28 cellular contexts compared by ENCODE assay signal in the genomic region with DNA sequence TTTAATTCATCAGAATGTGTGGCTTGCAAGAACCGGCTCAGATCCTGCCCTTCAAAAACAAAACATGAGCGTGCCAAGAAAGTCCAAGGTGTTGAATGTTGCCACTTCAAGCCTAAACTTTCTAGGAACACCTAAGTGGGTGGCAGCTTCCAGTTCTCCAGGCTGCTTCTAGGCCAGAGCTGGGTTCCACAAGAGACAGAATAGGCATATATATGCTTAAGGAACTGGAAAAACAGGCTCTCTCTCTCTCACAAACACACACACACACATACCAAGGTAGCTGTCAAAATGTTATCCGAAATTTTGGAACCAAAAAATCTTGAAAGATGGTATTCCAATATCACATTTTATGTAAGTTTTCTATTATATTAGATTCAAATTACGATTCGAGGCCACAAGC. TPM values are rescaled to one million over a fixed set of nuclear protein-coding genes. Genes with fewer than 3 reads are reported as not detected.
"Had no signal": no experiment of that assay in that cellular context is flagged by ENCODE, and none has a peak within 500 bp of the region (broad histone marks: within the 10 kb centered on the region; RNA-seq: fewer than 3 reads in every experiment).

No MANE protein-coding gene starts in this region.

- H3K27ac ChIP-seq: neural progenitor cell, testis had no signal

- H2AFZ ChIP-seq: neural progenitor cell had no signal

- H3K4me3 Mint-ChIP-seq: activated CD4-positive, alpha-beta T cell treated with anti-CD3 and anti-CD28 coated beads for 36 hours; activated CD8-positive, alpha-beta memory T cell treated with anti-CD3 and anti-CD28 coated beads, Interleukin-2, amount 10 ng/mL, durations not matched to agents 7 days and 5 days; activated naive CD8-positive, alpha-beta T cell treated with anti-CD3 and anti-CD28 coated beads, Interleukin-2, amount 50 U/mL, for 24 hours; brain; effector memory CD8-positive, alpha-beta T cell; naive thymus-derived CD8-positive, alpha-beta T cell; neural progenitor cell; stimulated activated naive B cell treated with anti-CD40 and anti-IgM and Interleukin-4, amounts not matched to agents 10 μg/mL and 1 μg/mL and 100 μg/mL, for 72 hours; T-cell; T-helper 2 cell treated with Interferon-gamma antibody and Interleukin-4, amounts not matched to agents 5 μg/mL and 100 μg/mL, for 36 hours; type B pancreatic cell had no signal

- H3K36me3 ChIP-seq: neural progenitor cell had no signal

- H3K36me3 Mint-ChIP-seq: activated CD8-positive, alpha-beta memory T cell treated with anti-CD3 and anti-CD28 coated beads, Interleukin-2, amount 10 ng/mL, durations not matched to agents 7 days and 5 days; brain; naive thymus-derived CD8-positive, alpha-beta T cell; neural progenitor cell; stimulated activated naive B cell treated with anti-CD40 and anti-IgM and Interleukin-4, amounts not matched to agents 10 μg/mL and 1 μg/mL and 100 μg/mL, for 72 hours; T-cell; type B pancreatic cell had no signal

- H3K4me1 ChIP-seq: neural progenitor cell, testis had no signal

- H3K27me3 ChIP-seq: neural progenitor cell, testis had no signal

- H3K4me3 ChIP-seq: lung, neural progenitor cell, testis had no signal

- H3K27ac Mint-ChIP-seq: activated CD4-positive, alpha-beta T cell treated with anti-CD3 and anti-CD28 coated beads for 36 hours; activated CD8-positive, alpha-beta memory T cell treated with anti-CD3 and anti-CD28 coated beads, Interleukin-2, amount 10 ng/mL, durations not matched to agents 7 days and 5 days; activated naive CD8-positive, alpha-beta T cell treated with anti-CD3 and anti-CD28 coated beads, Interleukin-2, amount 50 U/mL, for 24 hours; brain; effector memory CD8-positive, alpha-beta T cell; naive thymus-derived CD8-positive, alpha-beta T cell; neural progenitor cell; stimulated activated naive B cell treated with anti-CD40 and anti-IgM and Interleukin-4, amounts not matched to agents 10 μg/mL and 1 μg/mL and 100 μg/mL, for 72 hours; T-cell; T-helper 2 cell treated with Interferon-gamma antibody and Interleukin-4, amounts not matched to agents 5 μg/mL and 100 μg/mL, for 36 hours; type B pancreatic cell had no signal

- H3K9me3 ChIP-seq: testis had no signal

- DNase-seq: activated CD4-positive, alpha-beta T cell treated with anti-CD3 and anti-CD28 coated beads for 36 hours; activated CD4-positive, alpha-beta T cell treated with anti-CD3 and anti-CD28 coated beads, Interleukin-2, amount 50 U/mL, for 48 hours; activated CD8-positive, alpha-beta memory T cell treated with anti-CD3 and anti-CD28 coated beads, Interleukin-2, amount 10 ng/mL, durations not matched to agents 7 days and 5 days; activated gamma-delta T cell; activated naive CD4-positive, alpha-beta T cell treated with anti-CD3 and anti-CD28 coated beads, Interleukin-2, amount 50 U/mL, for 16 hours; activated naive CD8-positive, alpha-beta T cell treated with anti-CD3 and anti-CD28 coated beads, Interleukin-2, amount 50 U/mL, for 24 hours; activated T-cell treated with anti-CD3 and anti-CD28 coated beads for 4 hours; aorta; caudate nucleus; dermis blood vessel endothelial cell; effector memory CD8-positive, alpha-beta T cell; foreskin fibroblast; kidney; naive thymus-derived CD8-positive, alpha-beta T cell; posterior cingulate gyrus; retina; stimulated activated CD4-positive, alpha-beta T cell treated with anti-CD3 and anti-CD28 coated beads, Interleukin-2, amount 100 ng/mL, for 48 hours; stimulated activated CD8-positive, alpha-beta memory T cell treated with anti-CD3 and anti-CD28 coated beads, Interleukin-4, amount 100 ng/mL, for 48 hours; stimulated activated naive B cell treated with anti-CD40 and anti-IgM and Interleukin-4, amounts not matched to agents 10 μg/mL and 1 μg/mL and 100 μg/mL, for 72 hours; T-cell; testis had no signal

- H3K4me2 ChIP-seq: neural progenitor cell had no signal

- H3K9me3 Mint-ChIP-seq: activated naive CD8-positive, alpha-beta T cell treated with anti-CD3 and anti-CD28 coated beads, Interleukin-2, amount 50 U/mL, for 24 hours; brain; effector memory CD8-positive, alpha-beta T cell; naive thymus-derived CD8-positive, alpha-beta T cell; neural progenitor cell; stimulated activated naive B cell treated with anti-CD40 and anti-IgM and Interleukin-4, amounts not matched to agents 10 μg/mL and 1 μg/mL and 100 μg/mL, for 72 hours; T-cell; T-helper 2 cell treated with Interferon-gamma antibody and Interleukin-4, amounts not matched to agents 5 μg/mL and 100 μg/mL, for 36 hours; type B pancreatic cell had no signal

- H3K9ac ChIP-seq: neural progenitor cell had no signal

- H3K4me1 Mint-ChIP-seq: activated CD4-positive, alpha-beta T cell treated with anti-CD3 and anti-CD28 coated beads for 36 hours; activated CD8-positive, alpha-beta memory T cell treated with anti-CD3 and anti-CD28 coated beads, Interleukin-2, amount 10 ng/mL, durations not matched to agents 7 days and 5 days; activated naive CD8-positive, alpha-beta T cell treated with anti-CD3 and anti-CD28 coated beads, Interleukin-2, amount 50 U/mL, for 24 hours; brain; naive thymus-derived CD8-positive, alpha-beta T cell; neural progenitor cell; stimulated activated naive B cell treated with anti-CD40 and anti-IgM and Interleukin-4, amounts not matched to agents 10 μg/mL and 1 μg/mL and 100 μg/mL, for 72 hours; T-cell had no signal

- ATAC-seq: activated CD4-positive, alpha-beta T cell treated with anti-CD3 and anti-CD28 coated beads for 36 hours; activated CD8-positive, alpha-beta memory T cell treated with anti-CD3 and anti-CD28 coated beads, Interleukin-2, amount 10 ng/mL, durations not matched to agents 7 days and 5 days; activated naive CD8-positive, alpha-beta T cell treated with anti-CD3 and anti-CD28 coated beads, Interleukin-2, amount 50 U/mL, for 24 hours; effector memory CD8-positive, alpha-beta T cell; naive thymus-derived CD8-positive, alpha-beta T cell; stimulated activated naive B cell treated with anti-CD40 and anti-IgM and Interleukin-4, amounts not matched to agents 10 μg/mL and 1 μg/mL and 100 μg/mL, for 72 hours; T-cell had no signal

RNA-seq across cellular contexts. Expression of a gene that starts 0.9 kb away (rescaled TPM):
- total RNA-seq: activated CD4-positive, alpha-beta T cell treated with anti-CD3 and anti-CD28 coated beads for 36 hours; activated CD8-positive, alpha-beta memory T cell treated with anti-CD3 and anti-CD28 coated beads, Interleukin-2, amount 10 ng/mL, durations not matched to agents 7 days and 5 days; dermis blood vessel endothelial cell; endothelial cell of umbilical vein; fibroblast of lung; kidney; naive thymus-derived CD8-positive, alpha-beta T cell; T-cell had no signal
